Comparison of ENCODE assay signal across 8 cellular contexts in the genomic region with DNA sequence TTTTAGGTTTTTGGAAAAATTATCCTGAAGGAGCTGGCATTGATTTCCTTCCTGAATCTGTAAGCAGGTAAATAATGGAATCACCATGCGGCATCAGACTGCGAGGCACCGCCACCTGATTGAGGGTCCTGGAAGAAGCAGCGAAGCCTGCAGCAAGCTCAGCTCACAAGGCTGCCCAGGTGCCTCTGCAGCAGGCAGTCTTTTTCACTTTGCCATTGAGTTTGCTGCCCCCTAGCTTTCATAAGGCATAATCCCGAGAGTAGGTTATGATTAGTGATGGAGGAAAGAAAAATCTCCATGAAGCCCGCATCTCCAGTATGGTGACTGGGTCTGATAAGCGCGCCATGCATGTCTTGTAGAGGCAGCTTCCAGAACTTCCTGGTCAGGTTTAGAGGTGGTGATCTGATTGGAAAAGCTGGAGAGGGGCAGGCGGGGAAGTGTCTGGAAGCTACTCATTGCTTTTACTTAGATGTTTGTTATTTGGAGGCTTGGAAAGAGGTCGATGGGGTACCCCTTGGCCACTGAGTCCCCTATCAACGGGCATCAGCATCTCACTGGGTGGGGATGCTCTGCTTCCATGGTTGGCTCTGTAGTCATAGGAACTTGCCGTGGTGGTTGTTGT. TPM values are rescaled to one million over a fixed set of nuclear protein-coding genes. Genes with fewer than 3 reads are reported as not detected.
DNase-seq lines count a peak whose midpoint lies in the region; ATAC-seq and TF ChIP-seq lines count a peak whose summit lies in the region.

No MANE protein-coding gene starts in this region.

- no peak overlapping the region for H3K4me3 ChIP-seq in adipocyte (ENCODE audit: low read length)
- H3K4me3 ChIP-seq in right atrium auricular region, result no peak overlapping the region
- no peak overlapping the region for H3K4me3 ChIP-seq in retinal pigment epithelial cell (ENCODE audit: low read length)

- no peaks in the 10 kb centered on the region for H3K36me3 Mint-ChIP-seq in activated T-cell treated with anti-CD3 and anti-CD28 coated beads, Interleukin-2, amount 50 U/mL, for 24 hours (ENCODE audit: low read depth)

- H3K4me1 ChIP-seq in adipocyte (ENCODE audit: control insufficient read depth, insufficient read depth, low read length) (peaks cover 3% of the 10 kb centered on the region), right atrium auricular region (no peaks in the 10 kb centered on the region)

- no peak overlapping the region for H3K27ac Mint-ChIP-seq in activated T-cell treated with anti-CD3 and anti-CD28 coated beads, Interleukin-2, amount 50 U/mL, for 24 hours

- TF ChIP-seq CTCF in right atrium auricular region (IDR thresholded peaks at IDR 0.05), result peak; percentile 62 to 82
- peak; percentile 81 for TF ChIP-seq CTCF in retinal pigment epithelial cell (conservative IDR thresholded peaks at IDR 0.05; ENCODE audit: low read depth, low read length)

- H3K27me3 Mint-ChIP-seq in activated T-cell treated with anti-CD3 and anti-CD28 coated beads, Interleukin-2, amount 50 U/mL, for 24 hours, result peaks cover 16% of the 10 kb centered on the region

- H3K9me3 Mint-ChIP-seq in activated T-cell treated with anti-CD3 and anti-CD28 coated beads, Interleukin-2, amount 50 U/mL, for 24 hours, result no peaks in the 10 kb centered on the region

- H3K36me3 ChIP-seq in adipocyte (ENCODE audit: control insufficient read depth, insufficient read depth, low read length, severe bottlenecking) (no peaks in the 10 kb centered on the region), right atrium auricular region (no peaks in the 10 kb centered on the region)

- no peaks in the 10 kb centered on the region for H3K4me1 Mint-ChIP-seq in activated T-cell treated with anti-CD3 and anti-CD28 coated beads, Interleukin-2, amount 50 U/mL, for 24 hours (ENCODE audit: low read depth)

- H3K9ac ChIP-seq in adipocyte (ENCODE audit: low read length), result no peak overlapping the region

- peaks cover 9% of the 10 kb centered on the region for H3K27me3 ChIP-seq in adipocyte (replicated peaks; ENCODE audit: control insufficient read depth, insufficient read depth, low read length)
- H3K27me3 ChIP-seq in right atrium auricular region, result no peaks in the 10 kb centered on the region

- no peak overlapping the region for H3K4me3 Mint-ChIP-seq in activated T-cell treated with anti-CD3 and anti-CD28 coated beads, Interleukin-2, amount 50 U/mL, for 24 hours

- ATAC-seq in HG03558 (IDR thresholded peaks at IDR 0.05; ENCODE audit: extremely low read depth, unreplicated experiment) (peak; percentile 56), HG02870 (IDR thresholded peaks at IDR 0.05; ENCODE audit: unreplicated experiment) (no peak)

- no peaks in the 10 kb centered on the region for H3K9me3 ChIP-seq in adipocyte (ENCODE audit: control insufficient read depth, low read length)
- H3K9me3 ChIP-seq in right atrium auricular region, result no peaks in the 10 kb centered on the region

- peak; percentile 38 for DNase-seq in activated T-cell treated with anti-CD3 and anti-CD28 coated beads, Interleukin-2, amount 50 U/mL, for 24 hours
- DNase-seq in activated T-cell treated with anti-CD3 and anti-CD28 coated beads, Interleukin-2, amount 50 U/mL, for 1 hour, result no peak
- DNase-seq in NCI-H774 (lab: John Stamatoyannopoulos, UW) (peak; percentile 41), adipocyte (ENCODE audit: low read depth) (peak; percentile 86), right atrium auricular region (ENCODE audit: low spot score) (no peak), retinal pigment epithelial cell (ENCODE audit: low read depth) (peak; percentile 42)

- no peak overlapping the region for H3K27ac ChIP-seq in right atrium auricular region

RNA-seq across cellular contexts. Expression of gene IYD, which starts 26.7 kb away (rescaled TPM):
- not detected for total RNA-seq in right atrium auricular region

Comparison
In these comparisons a context has a peak if more than half of its experiments do, and no peak if none do; other contexts are left out.
1. DNase-seq: peak in activated T-cell treated with anti-CD3 and anti-CD28 coated beads, Interleukin-2, amount 50 U/mL, for 24 hours (single experiment), NCI-H774 (single experiment), adipocyte (single experiment) and retinal pigment epithelial cell (single experiment); none in activated T-cell treated with anti-CD3 and anti-CD28 coated beads, Interleukin-2, amount 50 U/mL, for 1 hour (single experiment) and right atrium auricular region (single experiment).